ENCODE assay signal across 9 cellular contexts in genomic region chrX:143634701-143635442, GRCh38. TPM values are rescaled to one million over a fixed set of nuclear protein-coding genes. Genes with fewer than 3 reads are reported as not detected.
DNase-seq lines count a peak whose midpoint lies in the region; ATAC-seq, FAIRE-seq and TF ChIP-seq lines count a peak whose summit lies in the region.
"Had no signal": no experiment of that assay in that cellular context is flagged by ENCODE, and none has a peak within 500 bp of the region (broad histone marks: within the 10 kb centered on the region; RNA-seq: fewer than 3 reads in every experiment).

No MANE protein-coding gene starts in this region.

- no peaks in the 10 kb centered on the region for H3K9me3 ChIP-seq in ascending aorta
- H3K9me3 ChIP-seq in iPS-18a (ENCODE audit: control insufficient read depth, low read depth, low read length): peaks cover 22% of the 10 kb centered on the region

- peak overlapping the region; percentile 32 for H3K9ac ChIP-seq in iPS-18a (ENCODE audit: low read length)

- peaks cover 0 to 10% (median 6%) of the 10 kb centered on the region in 9 donors for H3K9me3 Mint-ChIP-seq in naive thymus-derived CD8-positive, alpha-beta T cell

- H3K27me3 Mint-ChIP-seq in naive thymus-derived CD8-positive, alpha-beta T cell: peaks cover 5 to 32% (median 12%) of the 10 kb centered on the region in 5 donors

- H3K27ac Mint-ChIP-seq in naive thymus-derived CD8-positive, alpha-beta T cell: no peak overlapping the region

- H3K4me3 Mint-ChIP-seq in naive thymus-derived CD8-positive, alpha-beta T cell: peak overlapping the region in 1 of 10 donors; percentile 69

- peaks cover 0 to 6% (median 0%) of the 10 kb centered on the region in 3 donors for H3K36me3 Mint-ChIP-seq in naive thymus-derived CD8-positive, alpha-beta T cell

- H3K4me3 ChIP-seq in ascending aorta (peak overlapping the region; percentile 48 to 67), iPS-18a (ENCODE audit: low read length) (peak overlapping the region; percentile 78), retinal pigment epithelial cell (ENCODE audit: low read length) (peak overlapping the region; percentile 42)

- POLR2A ChIA-PET in naive thymus-derived CD8-positive, alpha-beta T cell (lab: Charles Lee): no interaction called here

- H3K4me1 ChIP-seq in ascending aorta: no peaks in the 10 kb centered on the region
- peaks cover 10% of the 10 kb centered on the region for H3K4me1 ChIP-seq in iPS-18a (ENCODE audit: control insufficient read depth, low read depth, low read length)

- intact Hi-C loops in ascending aorta (cut with DNase I): no loop called here

- peak; percentile 33 for DNase-seq in H54 (ENCODE audit: insufficient read length, low spot score)
- peak in 1 of 2 donors; percentile 60 for DNase-seq in ascending aorta (ENCODE audit: low spot score in 2 of 2)
- no peak for DNase-seq in retinal pigment epithelial cell (ENCODE audit: low read depth)
- no peak for DNase-seq in globus pallidus (ENCODE audit: low spot score)
- no peak for DNase-seq in naive thymus-derived CD8-positive, alpha-beta T cell
- DNase-seq in AML-193 (lab: John Stamatoyannopoulos, UW): no peak
- DNase-seq: DND-41 had no signal

- H3K36me3 ChIP-seq in ascending aorta: no peaks in the 10 kb centered on the region
- no peaks in the 10 kb centered on the region for H3K36me3 ChIP-seq in iPS-18a (ENCODE audit: control insufficient read depth, low read depth, low read length)

- FAIRE-seq in H54 (lab: Jason Lieb, UNC): no peak

- ATAC-seq in naive thymus-derived CD8-positive, alpha-beta T cell: no peak
- ATAC-seq in GM18517 (IDR thresholded peaks at IDR 0.05; ENCODE audit: unreplicated experiment): no peak

- TF ChIP-seq CTCF in ascending aorta (IDR thresholded peaks at IDR 0.05) (no peak), retinal pigment epithelial cell (conservative IDR thresholded peaks at IDR 0.05; ENCODE audit: low read depth, low read length) (no peak)

- H3K4me1 Mint-ChIP-seq in naive thymus-derived CD8-positive, alpha-beta T cell: peaks cover 0 to 1% (median 0%) of the 10 kb centered on the region in 4 donors

- no peak for TF ChIP-seq POLR2A in H54 (IDR thresholded peaks at IDR 0.05; ENCODE audit: low read depth, low read length)

- H3K27me3 ChIP-seq in ascending aorta: no peaks in the 10 kb centered on the region
- peaks cover 21% of the 10 kb centered on the region for H3K27me3 ChIP-seq in iPS-18a (ENCODE audit: control insufficient read depth, insufficient read depth, low read length)

- H3K27ac ChIP-seq in ascending aorta (no peak overlapping the region), iPS-18a (ENCODE audit: low read length) (no peak overlapping the region)

RNA-seq across cellular contexts. Expression of gene SLITRK4, which starts 1.0 kb away (rescaled TPM):
- 2.6 TPM for total RNA-seq in ascending aorta
- not detected for total RNA-seq in naive thymus-derived CD8-positive, alpha-beta T cell
- not detected for polyA plus RNA-seq in naive thymus-derived CD8-positive, alpha-beta T cell
